Comparison of ENCODE assay signal across 8 cellular contexts in the genomic region with DNA sequence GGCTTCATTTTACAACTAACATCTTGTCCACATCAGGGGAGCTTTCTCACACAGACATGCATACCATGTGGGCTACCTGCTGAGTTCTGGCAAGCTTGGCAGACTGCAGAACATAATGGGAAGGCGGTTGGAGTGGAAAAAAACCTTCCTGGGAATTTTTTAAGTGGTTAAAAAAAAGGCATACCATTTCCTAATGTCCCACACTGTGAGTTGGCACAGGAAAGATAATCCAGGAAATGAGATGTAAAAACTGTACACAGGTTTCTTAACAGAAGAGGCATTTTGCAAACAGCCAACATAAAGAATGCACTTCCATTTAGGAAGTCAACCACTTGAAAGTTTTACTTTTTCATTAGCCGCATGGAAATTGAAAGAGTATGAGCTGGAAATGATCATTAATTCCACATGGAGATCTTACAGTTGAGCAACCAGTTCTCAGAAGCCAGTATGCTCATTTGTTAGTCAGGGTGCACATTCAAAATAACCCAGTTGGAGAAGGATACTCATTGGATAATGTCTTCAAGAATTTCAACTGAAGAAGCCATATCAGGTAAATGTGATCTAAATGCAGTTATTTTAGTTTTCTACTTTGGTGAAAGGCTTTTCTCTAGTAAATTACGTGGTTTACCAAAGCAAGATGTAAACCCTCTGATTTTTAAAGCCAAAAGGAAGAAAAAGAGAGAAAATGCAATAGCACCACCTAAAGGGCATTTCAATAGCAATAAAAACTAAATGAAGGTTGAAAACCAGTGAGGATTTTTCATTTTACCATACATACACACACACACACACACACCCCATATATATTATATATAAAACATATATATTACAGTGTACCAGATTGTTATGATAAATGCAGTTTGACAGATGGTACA.
DNase-seq lines count a peak whose midpoint lies in the region; ATAC-seq and TF ChIP-seq lines count a peak whose summit lies in the region.
"Had no signal": no experiment of that assay in that cellular context is flagged by ENCODE, and none has a peak within 500 bp of the region (broad histone marks: within the 10 kb centered on the region; RNA-seq: fewer than 3 reads in every experiment).

No MANE protein-coding gene starts in this region.

- no peak for TF ChIP-seq POLR2A in heart left ventricle (IDR thresholded peaks at IDR 0.05)

- no peak overlapping the region for H3K9ac ChIP-seq in KMS-11

- CTCF ChIA-PET in RWPE1 (lab: Yijun Ruan, JAX), result interaction anchor here (0.7 to 1.0 kb wide), 2 partner anchors 12 to 86 kb away, joined by 3 read pairs; no protein-coding TSS in a partner anchor

- no peaks in the 10 kb centered on the region for H3K36me3 Mint-ChIP-seq in osteocyte (ENCODE audit: unreplicated experiment)

- H3K9me3 Mint-ChIP-seq in osteocyte (ENCODE audit: unreplicated experiment), result no peaks in the 10 kb centered on the region

- H3K27ac ChIP-seq in KMS-11 (no peak overlapping the region), RWPE1 (no peak overlapping the region), heart left ventricle (no peak overlapping the region)

- intact Hi-C loops in heart left ventricle (cut with DNase I), result loop anchor here in 2 of 10 donors (10.0 kb wide), 2 partner anchors 81 to 161 kb away; no protein-coding TSS in a partner anchor

- POLR2A ChIA-PET in RWPE1 (lab: Yijun Ruan, JAX; ENCODE audit: low non-redundant PET), result no interaction called here

- H2AFZ ChIP-seq in KMS-11 (ENCODE audit: low read depth), result no peak overlapping the region

- H3K4me1 Mint-ChIP-seq in osteocyte (ENCODE audit: unreplicated experiment), result peaks cover 62% of the 10 kb centered on the region

- whole genome bisulfite sequencing in heart left ventricle, 4 donors, result 86 to 91% (median 90%) methylated on average over 3 of the region's 3 CpGs

- no peaks in the 10 kb centered on the region for H3K79me2 ChIP-seq in KMS-11 (ENCODE audit: insufficient read depth, low read depth)

- peak overlapping the region; percentile 77 for H3K27ac Mint-ChIP-seq in osteocyte (ENCODE audit: unreplicated experiment)

- H3K4me1 ChIP-seq in KMS-11 (ENCODE audit: low read depth, poor library complexity, severe bottlenecking), result peaks cover 8% of the 10 kb centered on the region
- peaks cover 0 to 9% (median 0%) of the 10 kb centered on the region in 12 donors for H3K4me1 ChIP-seq in heart left ventricle

- no peaks in the 10 kb centered on the region for H3K9me3 ChIP-seq in heart left ventricle

- H3K36me3 ChIP-seq in KMS-11 (ENCODE audit: insufficient read depth) (no peaks in the 10 kb centered on the region), heart left ventricle (no peaks in the 10 kb centered on the region)

- DNase-seq in G401 (ENCODE audit: low spot score), result peak; percentile 93
- DNase-seq in astrocyte of the cerebellum (ENCODE audit: low read depth), result peak; percentile 98
- no peak for DNase-seq in osteocyte (ENCODE audit: extremely low spot score, unreplicated experiment)
- DNase-seq in kidney glomerular epithelial cell (lab: John Stamatoyannopoulos, UW), result no peak
- no peak for DNase-seq in RWPE1 (ENCODE audit: low spot score)
- no peak for DNase-seq in heart left ventricle
- DNase-seq: activated effector memory CD4-positive, alpha-beta T cell treated with anti-CD3 and anti-CD28 coated beads, Interleukin-2, amount 50 U/mL, for 16 hours had no signal

- H3K4me3 ChIP-seq in KMS-11 (IDR thresholded peaks at IDR 0.05; ENCODE audit: insufficient read depth, low read depth, low read length), result no peak overlapping the region
- no peak overlapping the region for H3K4me3 ChIP-seq in astrocyte of the cerebellum (ENCODE audit: low read depth, low read length)
- no peak overlapping the region for H3K4me3 ChIP-seq in heart left ventricle

- no peaks in the 10 kb centered on the region for H3K27me3 ChIP-seq in KMS-11 (ENCODE audit: insufficient read depth, low read depth)
- H3K27me3 ChIP-seq in heart left ventricle, result no peaks in the 10 kb centered on the region

- H4K20me1 ChIP-seq in KMS-11 (ENCODE audit: insufficient read depth), result no peaks in the 10 kb centered on the region

- H3K4me3 Mint-ChIP-seq in osteocyte (ENCODE audit: unreplicated experiment), result no peak overlapping the region

- in situ Hi-C loops in G401 (cut with HindIII; ENCODE audit: low sequenced_read_pairs) (no loop called here), astrocyte of the cerebellum (cut with HindIII; ENCODE audit: low sequenced_read_pairs) (no loop called here)

- TF ChIP-seq CTCF in KMS-11 (conservative IDR thresholded peaks at IDR 0.05; ENCODE audit: low read depth, low read length) (peak; percentile 43), astrocyte of the cerebellum (IDR thresholded peaks at IDR 0.05; ENCODE audit: low read depth, low read length, missing control alignments) (peak; percentile 21), osteocyte (IDR thresholded peaks at IDR 0.05) (peak; percentile 47), RWPE1 (conservative IDR thresholded peaks at IDR 0.05; ENCODE audit: low read depth) (no peak; the same call in 1 of the 2 replicates), heart left ventricle (IDR thresholded peaks at IDR 0.05) (peak in 6 of 12 donors; percentile 10 to 39 (median 21))

- no peak overlapping the region for H3K4me2 ChIP-seq in KMS-11

- no peak for ATAC-seq in heart left ventricle

- no peaks in the 10 kb centered on the region for H3K27me3 Mint-ChIP-seq in osteocyte (ENCODE audit: unreplicated experiment)

Comparison
In these comparisons a context has a peak if more than half of its experiments do, and no peak if none do; other contexts are left out.
1. DNase-seq: peak in G401 (single experiment) and astrocyte of the cerebellum (single experiment); none in osteocyte (single experiment), kidney glomerular epithelial cell (single experiment), RWPE1 (single experiment) and heart left ventricle (0 of 5).